In the genomic region with DNA sequence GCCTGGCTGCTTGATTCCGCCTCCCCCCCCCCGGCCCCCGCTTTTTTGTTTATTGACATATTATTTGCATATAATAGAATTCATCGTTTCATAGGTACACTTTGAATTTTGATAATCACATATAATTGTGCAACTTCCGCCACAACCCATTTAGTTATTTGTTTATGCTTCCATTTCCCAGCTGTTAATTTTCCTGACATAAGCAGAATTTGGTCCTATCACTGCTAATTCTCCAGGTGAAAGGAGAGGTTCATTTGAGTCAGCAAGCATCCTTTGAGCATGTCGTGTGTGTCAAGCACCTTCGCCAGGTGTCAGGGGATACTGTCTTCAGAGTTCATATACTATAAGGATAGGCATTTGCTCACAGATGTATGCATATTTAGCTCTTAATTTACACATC, we compare ENCODE assay signal across 16 cellular contexts.
DNase-seq lines count a peak whose midpoint lies in the region; ATAC-seq and TF ChIP-seq lines count a peak whose summit lies in the region.
"Had no signal": no experiment of that assay in that cellular context is flagged by ENCODE, and none has a peak within 500 bp of the region (broad histone marks: within the 10 kb centered on the region; RNA-seq: fewer than 3 reads in every experiment).

No MANE protein-coding gene starts in this region.

- H3K27ac ChIP-seq in left ventricle myocardium inferior (replicated peaks) (peak overlapping the region; percentile 82), heart left ventricle (no peak overlapping the region)
- H3K27ac ChIP-seq: C4-2B, HL-60 had no signal

- ATAC-seq in heart left ventricle: no peak
- ATAC-seq in GM18517 (IDR thresholded peaks at IDR 0.05; ENCODE audit: unreplicated experiment): no peak
- ATAC-seq: HCT116 had no signal

- H3K27me3 ChIP-seq in left ventricle myocardium inferior (ENCODE audit: low read depth): no peaks in the 10 kb centered on the region
- no peaks in the 10 kb centered on the region for H3K27me3 ChIP-seq in heart left ventricle

- H3K36me3 ChIP-seq in left ventricle myocardium inferior: no peaks in the 10 kb centered on the region
- no peaks in the 10 kb centered on the region for H3K36me3 ChIP-seq in heart left ventricle

- TF ChIP-seq POLR2A in heart left ventricle (IDR thresholded peaks at IDR 0.05): no peak

- no peak for TF ChIP-seq CTCF in left ventricle myocardium inferior (IDR thresholded peaks at IDR 0.05; ENCODE audit: borderline replicate concordance)
- no peak for TF ChIP-seq CTCF in heart left ventricle (IDR thresholded peaks at IDR 0.05)

- 93 to 94% (median 94%) methylated on average over 7 of the region's 7 CpGs for WGBS in heart left ventricle, 4 donors

- DNase-seq in NCI-H748 (lab: John Stamatoyannopoulos, UW; ENCODE audit: unreplicated experiment) (peak; percentile 41), NCI-H748 treated with DMSO at 0.1 percent for 48 hours (lab: John Stamatoyannopoulos, UW) (no peak), left ventricle myocardium inferior (no peak), heart left ventricle (no peak), NCI-H526 treated with DMSO at 0.1 percent for 48 hours (lab: John Stamatoyannopoulos, UW) (peak; percentile 38)
- DNase-seq: AML-193; Caco-2; CD4-positive, alpha-beta T cell; GF-D8; GOT3; H7; HFFc6 had no signal

- H3K9me3 ChIP-seq in left ventricle myocardium inferior (replicated peaks) (no peaks in the 10 kb centered on the region), heart left ventricle (no peaks in the 10 kb centered on the region)
- H3K9me3 ChIP-seq: Caco-2 had no signal

- peaks cover 76% of the 10 kb centered on the region for H3K4me1 ChIP-seq in left ventricle myocardium inferior
- H3K4me1 ChIP-seq in heart left ventricle: peaks cover 0 to 64% (median 28%) of the 10 kb centered on the region in 12 donors
- H3K4me1 ChIP-seq: Caco-2 had no signal

- intact Hi-C loops in left ventricle myocardium inferior (cut with micrococcal nuclease) (no loop called here), heart left ventricle (cut with DNase I) (loop anchor here in 2 of 10 donors (10.0 kb wide), 3 partner anchors 45 to 355 kb away; no protein-coding TSS in a partner anchor)

- H3K4me3 ChIP-seq in left ventricle myocardium inferior (no peak overlapping the region), heart left ventricle (no peak overlapping the region)

Comparison
In these comparisons a context has a peak if more than half of its experiments do, and no peak if none do; other contexts are left out.
1. DNase-seq: peak in NCI-H748 (single experiment) and NCI-H526 treated with DMSO at 0.1 percent for 48 hours (single experiment); none in NCI-H748 treated with DMSO at 0.1 percent for 48 hours (single experiment), left ventricle myocardium inferior (single experiment) and heart left ventricle (0 of 5).